Comparison of ENCODE assay signal across 9 cellular contexts in genomic region chr4:87038837-87039715, GRCh38.
A peak's percentile ranks its signal among the peaks of the same experiment; 100 is the strongest.
DNase-seq lines count a peak whose midpoint lies in the region; FAIRE-seq lines count a peak whose summit lies in the region.
"Had no signal": no experiment of that assay in that cellular context is flagged by ENCODE, and none has a peak within 500 bp of the region (broad histone marks: within the 10 kb centered on the region; RNA-seq: fewer than 3 reads in every experiment).

No MANE protein-coding gene starts in this region.

- CTCF ChIA-PET in activated naive CD4-positive, alpha-beta T cell treated with anti-CD3 and anti-CD28 coated beads for 36 hours (lab: Charles Lee), result no interaction called here

- H3K27me3 Mint-ChIP-seq in activated naive CD4-positive, alpha-beta T cell treated with anti-CD3 and anti-CD28 coated beads for 36 hours (ENCODE audit: low read depth), result no peaks in the 10 kb centered on the region

- peaks cover 63% of the 10 kb centered on the region for H3K4me1 Mint-ChIP-seq in activated naive CD4-positive, alpha-beta T cell treated with anti-CD3 and anti-CD28 coated beads for 36 hours (ENCODE audit: low read depth)

- H3K4me3 Mint-ChIP-seq in activated naive CD4-positive, alpha-beta T cell treated with anti-CD3 and anti-CD28 coated beads for 36 hours, result no peak overlapping the region

- intact Hi-C loops in activated naive CD4-positive, alpha-beta T cell treated with anti-CD3 and anti-CD28 coated beads for 36 hours (cut with micrococcal nuclease), result no loop called here

- peaks cover 1% of the 10 kb centered on the region for H3K36me3 Mint-ChIP-seq in activated naive CD4-positive, alpha-beta T cell treated with anti-CD3 and anti-CD28 coated beads for 36 hours (ENCODE audit: low read depth)

- DNase-seq in NCI-H748 (lab: John Stamatoyannopoulos, UW; ENCODE audit: unreplicated experiment) (peak; percentile 18), NCI-H748 treated with DMSO at 0.1 percent for 48 hours (lab: John Stamatoyannopoulos, UW) (no peak), HTR-8/SVneo (ENCODE audit: insufficient read length, low spot score) (peak; percentile 66), anterior cingulate cortex (lab: John Stamatoyannopoulos, UW) (peak in 52 of 58 donors; percentile 11 to 87 (median 62)), hepatic stellate cell (ENCODE audit: low spot score) (peak; percentile 83), retina (peak; percentile 87)
- no peak for DNase-seq in activated naive CD4-positive, alpha-beta T cell treated with anti-CD3 and anti-CD28 coated beads for 36 hours
- DNase-seq in activated CD4-positive, alpha-beta T cell treated with anti-CD3 and anti-CD28 coated beads for 48 hours, result no peak

- H3K9me3 Mint-ChIP-seq in activated naive CD4-positive, alpha-beta T cell treated with anti-CD3 and anti-CD28 coated beads for 36 hours, result no peaks in the 10 kb centered on the region

- FAIRE-seq in HTR-8/SVneo (lab: Jason Lieb, UNC), result peak; percentile 42
- FAIRE-seq: G401.6 had no signal

- H3K27ac Mint-ChIP-seq in activated naive CD4-positive, alpha-beta T cell treated with anti-CD3 and anti-CD28 coated beads for 36 hours, result no peak overlapping the region

Comparison
In these comparisons a context has a peak if more than half of its experiments do, and no peak if none do; other contexts are left out.
1. DNase-seq: peak in NCI-H748 (single experiment), HTR-8/SVneo (single experiment), anterior cingulate cortex (52 of 58), hepatic stellate cell (single experiment) and retina (single experiment); none in NCI-H748 treated with DMSO at 0.1 percent for 48 hours (single experiment), activated naive CD4-positive, alpha-beta T cell treated with anti-CD3 and anti-CD28 coated beads for 36 hours (single experiment) and activated CD4-positive, alpha-beta T cell treated with anti-CD3 and anti-CD28 coated beads for 48 hours (single experiment).